ENCODE assay signal across 21 cellular contexts in the genomic region with DNA sequence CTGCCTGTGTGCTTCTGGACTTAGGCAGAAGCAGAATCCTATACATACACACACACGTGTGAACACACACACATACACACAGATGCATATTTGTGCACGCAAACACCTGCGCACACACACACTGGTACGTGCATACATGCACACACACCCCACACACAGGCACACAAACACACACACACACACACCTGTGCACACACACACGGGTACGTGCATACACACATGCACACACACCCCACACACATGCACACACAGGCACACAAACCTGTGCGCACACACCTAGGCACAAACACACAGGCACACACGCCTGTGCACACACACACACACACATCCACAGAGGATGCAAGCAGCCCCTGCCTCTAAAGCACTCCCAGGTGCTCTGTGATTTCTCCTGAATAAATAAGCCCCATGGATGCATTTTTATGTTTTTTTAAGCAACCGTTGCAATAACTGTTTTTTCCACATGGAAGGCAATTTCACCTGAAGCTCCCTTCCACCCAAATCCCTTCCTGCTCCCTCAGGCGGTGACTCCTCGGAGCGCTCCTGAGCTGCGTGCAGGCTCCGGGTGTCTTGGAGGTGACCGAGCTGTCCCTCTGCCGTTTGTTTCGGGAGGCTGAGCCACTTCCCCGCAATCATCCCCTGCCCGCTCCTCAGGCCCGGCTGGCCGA.
"Had no signal": no experiment of that assay in that cellular context is flagged by ENCODE, and none has a peak within 500 bp of the region (broad histone marks: within the 10 kb centered on the region; RNA-seq: fewer than 3 reads in every experiment).

No MANE protein-coding gene starts in this region.

- H3K9me3 ChIP-seq: adrenal gland, breast epithelium, esophagus squamous epithelium, gastroesophageal sphincter, prostate gland, SK-N-SH, thoracic aorta had no signal

- DNase-seq: activated CD4-positive, alpha-beta T cell treated with anti-CD3 and anti-CD28 coated beads, Interleukin-2, amount 10 ng/mL, durations not matched to agents 7 days and 5 days; activated CD4-positive, CD25-positive, alpha-beta regulatory T cell treated with anti-CD3 and anti-CD28 coated beads, Interleukin-2, amount 50 U/mL, for 72 hours; activated T-cell treated with anti-CD3 and anti-CD28 coated beads, Interleukin-2, amount 50 U/mL, for 1 hour; esophagus squamous epithelium; head of caudate nucleus; hypothalamus; left cardiac atrium; midbrain; SK-N-SH; stimulated activated CD4-positive, alpha-beta T cell treated with anti-CD3 and anti-CD28 coated beads, Interleukin-2, amount 100 ng/mL, for 48 hours; stimulated activated CD8-positive, alpha-beta memory T cell treated with anti-CD3 and anti-CD28 coated beads, Interleukin-4, amount 100 ng/mL, for 48 hours; stimulated activated naive B cell treated with anti-CD40 and anti-IgM and Interleukin-4, amounts not matched to agents 10 μg/mL and 1 μg/mL and 100 μg/mL, for 72 hours had no signal

- H3K9ac ChIP-seq: SK-N-SH had no signal

- H3K4me2 ChIP-seq: SK-N-SH, smooth muscle cell had no signal

- H3K27me3 ChIP-seq: breast epithelium, esophagus squamous epithelium, gastroesophageal sphincter had no signal

- H3K4me1 ChIP-seq: breast epithelium, esophagus squamous epithelium, gastroesophageal sphincter, prostate gland had no signal

- FAIRE-seq: astrocyte had no signal

- H3K27ac ChIP-seq: adrenal gland, breast epithelium, coronary artery, esophagus squamous epithelium, gastroesophageal sphincter, prostate gland, thoracic aorta had no signal

- ATAC-seq: gastroesophageal sphincter; left cardiac atrium; stimulated activated naive B cell treated with anti-CD40 and anti-IgM and Interleukin-4, amounts not matched to agents 10 μg/mL and 1 μg/mL and 100 μg/mL, for 72 hours had no signal

- H3K27me3 Mint-ChIP-seq: activated CD4-positive, alpha-beta T cell treated with anti-CD3 and anti-CD28 coated beads, Interleukin-2, amount 10 ng/mL, durations not matched to agents 7 days and 5 days; activated naive CD8-positive, alpha-beta T cell; stimulated activated naive B cell treated with anti-CD40 and anti-IgM and Interleukin-4, amounts not matched to agents 10 μg/mL and 1 μg/mL and 100 μg/mL, for 72 hours had no signal

- H3K27ac Mint-ChIP-seq: activated CD4-positive, alpha-beta T cell treated with anti-CD3 and anti-CD28 coated beads, Interleukin-2, amount 10 ng/mL, durations not matched to agents 7 days and 5 days; activated naive CD8-positive, alpha-beta T cell; stimulated activated naive B cell treated with anti-CD40 and anti-IgM and Interleukin-4, amounts not matched to agents 10 μg/mL and 1 μg/mL and 100 μg/mL, for 72 hours had no signal

- H3K9me2 ChIP-seq: SK-N-SH had no signal

- H3K36me3 ChIP-seq: adrenal gland, breast epithelium, esophagus squamous epithelium, gastroesophageal sphincter, prostate gland, thoracic aorta had no signal

- H3K4me1 Mint-ChIP-seq: activated CD4-positive, alpha-beta T cell treated with anti-CD3 and anti-CD28 coated beads, Interleukin-2, amount 10 ng/mL, durations not matched to agents 7 days and 5 days; stimulated activated naive B cell treated with anti-CD40 and anti-IgM and Interleukin-4, amounts not matched to agents 10 μg/mL and 1 μg/mL and 100 μg/mL, for 72 hours had no signal

- H3K9me3 Mint-ChIP-seq: activated CD4-positive, alpha-beta T cell treated with anti-CD3 and anti-CD28 coated beads, Interleukin-2, amount 10 ng/mL, durations not matched to agents 7 days and 5 days; stimulated activated naive B cell treated with anti-CD40 and anti-IgM and Interleukin-4, amounts not matched to agents 10 μg/mL and 1 μg/mL and 100 μg/mL, for 72 hours had no signal

- H3K4me3 ChIP-seq: adrenal gland, breast epithelium, coronary artery, esophagus squamous epithelium, gastroesophageal sphincter, prostate gland, smooth muscle cell, thoracic aorta had no signal

- H3K4me3 Mint-ChIP-seq: activated CD4-positive, alpha-beta T cell treated with anti-CD3 and anti-CD28 coated beads, Interleukin-2, amount 10 ng/mL, durations not matched to agents 7 days and 5 days; activated naive CD8-positive, alpha-beta T cell; stimulated activated naive B cell treated with anti-CD40 and anti-IgM and Interleukin-4, amounts not matched to agents 10 μg/mL and 1 μg/mL and 100 μg/mL, for 72 hours had no signal
